Comparison of ENCODE assay signal across 1 cellular context in genomic region chr5:113177225-113177624, GRCh38.
TF ChIP-seq lines count a peak whose summit lies in the region.

No MANE protein-coding gene starts in this region.

TF ChIP-seq in liver, 16 proteins besides CTCF, POLR2A, EP300 and RAD21 (continued from another document):
- peak; percentile 57 for TF ChIP-seq ZBTB33 (IDR thresholded peaks at IDR 0.05)
- TF ChIP-seq YY1 (IDR thresholded peaks at IDR 0.05), result peak; percentile 82
- peak; percentile 73 for TF ChIP-seq HNF4G (IDR thresholded peaks at IDR 0.05)
- peak; percentile 92 to 96 for TF ChIP-seq HNF4A (conservative IDR thresholded peaks at IDR 0.05)
- peak; percentile 90 for TF ChIP-seq MAX (IDR thresholded peaks at IDR 0.05)
- no peak for TF ChIP-seq NR2F2 (IDR thresholded peaks at IDR 0.05)
- peak; percentile 69 for TF ChIP-seq FOXA2 (IDR thresholded peaks at IDR 0.05)
- TF ChIP-seq ATF3 (IDR thresholded peaks at IDR 0.05), result peak; percentile 60
TF ChIP-seq in liver: peak in this region for 11.
